ENCODE assay signal across 2 cellular contexts in genomic region chr2:141711627-141712026, GRCh38.
TF ChIP-seq lines count a peak whose summit lies in the region.

No MANE protein-coding gene starts in this region.

TF ChIP-seq in liver, 16 proteins besides CTCF, POLR2A, EP300 and RAD21 (continued from another document):
- TF ChIP-seq REST (IDR thresholded peaks at IDR 0.05) (peak; percentile 49), RXRA (IDR thresholded peaks at IDR 0.05) (peak; percentile 70 to 90), HNF4A (conservative IDR thresholded peaks at IDR 0.05) (peak; percentile 14 to 52), HNF4G (IDR thresholded peaks at IDR 0.05) (no peak), MAX (IDR thresholded peaks at IDR 0.05) (no peak), YY1 (IDR thresholded peaks at IDR 0.05) (no peak), SP1 (IDR thresholded peaks at IDR 0.05) (peak; percentile 67), ATF3 (IDR thresholded peaks at IDR 0.05) (no peak), EGR1 (IDR thresholded peaks at IDR 0.05; ENCODE audit: low read depth in 2 of 2) (no peak), JUND (IDR thresholded peaks at IDR 0.05) (peak in 1 of 2 donors; percentile 29), ZBTB33 (IDR thresholded peaks at IDR 0.05) (peak; percentile 40), TAF1 (conservative IDR thresholded peaks at IDR 0.05) (no peak), GABPA (IDR thresholded peaks at IDR 0.05 in 1 of 2, conservative IDR thresholded peaks at IDR 0.05 in 1 of 2) (no peak), FOXA1 (IDR thresholded peaks at IDR 0.05) (no peak), FOXA2 (IDR thresholded peaks at IDR 0.05) (peak; percentile 42)

TF ChIP-seq in HepG2, 621 proteins besides CTCF, POLR2A, EP300 and RAD21 (continued from another document):
- TF ChIP-seq KLF16 (CRISPR knock-in tag; IDR thresholded peaks at IDR 0.05): no peak
- TF ChIP-seq ZBTB14 (CRISPR knock-in tag; IDR thresholded peaks at IDR 0.05): no peak
- no peak for TF ChIP-seq NR2F6 (IDR thresholded peaks at IDR 0.05)
- TF ChIP-seq NR2F6 (CRISPR knock-in tag; IDR thresholded peaks at IDR 0.05): no peak
- TF ChIP-seq DBP (CRISPR knock-in tag; IDR thresholded peaks at IDR 0.05; ENCODE audit: not compliant biosample characterization): no peak
- no peak for TF ChIP-seq SMAD9 (CRISPR knock-in tag; IDR thresholded peaks at IDR 0.05)
- no peak for TF ChIP-seq ZNF253 (CRISPR knock-in tag; IDR thresholded peaks at IDR 0.05; ENCODE audit: borderline replicate concordance)
